Comparison of ENCODE assay signal across 1 cellular context in the genomic region with DNA sequence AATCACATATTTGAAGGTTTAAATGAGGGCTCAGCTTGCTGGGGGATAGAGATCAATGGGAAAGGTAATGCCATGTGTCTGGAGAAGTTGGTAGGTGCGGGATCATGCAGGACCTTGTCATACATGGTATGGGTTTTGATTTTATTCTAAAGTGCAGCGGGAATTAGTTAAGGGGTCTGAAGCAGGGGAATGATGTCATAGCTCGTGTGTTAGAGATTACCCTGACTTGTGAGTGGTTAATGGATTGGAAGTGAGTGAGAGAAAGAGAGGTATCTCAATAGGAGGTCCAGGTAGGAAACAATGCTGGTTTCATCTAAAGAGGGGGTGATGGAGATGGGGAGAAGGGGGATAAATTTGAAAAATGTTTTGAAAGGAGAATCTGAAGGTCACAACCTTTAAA.
A peak's percentile ranks its signal among the peaks of the same experiment; 100 is the strongest.
TF ChIP-seq lines count a peak whose summit lies in the region.

No MANE protein-coding gene starts in this region.

TF ChIP-seq in HepG2, 621 proteins besides CTCF, POLR2A, EP300 and RAD21 (continued from another document):
- TF ChIP-seq ATF7 (IDR thresholded peaks at IDR 0.05) (peak; percentile 93), ATF7 (CRISPR knock-in tag; IDR thresholded peaks at IDR 0.05) (no peak), SAP130 (CRISPR knock-in tag; IDR thresholded peaks at IDR 0.05; ENCODE audit: low read depth) (no peak), TOPORS (CRISPR knock-in tag; IDR thresholded peaks at IDR 0.05) (no peak), ZNF746 (CRISPR knock-in tag; IDR thresholded peaks at IDR 0.05) (no peak), HOXA9 (CRISPR knock-in tag; IDR thresholded peaks at IDR 0.05; ENCODE audit: borderline replicate concordance) (no peak), ZFP36L2 (CRISPR knock-in tag; IDR thresholded peaks at IDR 0.05) (no peak), SP1 (IDR thresholded peaks at IDR 0.05) (no peak), SP1 (CRISPR knock-in tag; IDR thresholded peaks at IDR 0.05) (no peak), CREB1 (IDR thresholded peaks at IDR 0.05) (peak; percentile 66; the same call in 1 of the 2 replicates), CREB1 (CRISPR knock-in tag; IDR thresholded peaks at IDR 0.05) (no peak), KAT8 (CRISPR knock-in tag; IDR thresholded peaks at IDR 0.05) (no peak), BHLHE40 (IDR thresholded peaks at IDR 0.05; ENCODE audit: low read length) (no peak)
